ENCODE assay signal across 14 cellular contexts in the genomic region with DNA sequence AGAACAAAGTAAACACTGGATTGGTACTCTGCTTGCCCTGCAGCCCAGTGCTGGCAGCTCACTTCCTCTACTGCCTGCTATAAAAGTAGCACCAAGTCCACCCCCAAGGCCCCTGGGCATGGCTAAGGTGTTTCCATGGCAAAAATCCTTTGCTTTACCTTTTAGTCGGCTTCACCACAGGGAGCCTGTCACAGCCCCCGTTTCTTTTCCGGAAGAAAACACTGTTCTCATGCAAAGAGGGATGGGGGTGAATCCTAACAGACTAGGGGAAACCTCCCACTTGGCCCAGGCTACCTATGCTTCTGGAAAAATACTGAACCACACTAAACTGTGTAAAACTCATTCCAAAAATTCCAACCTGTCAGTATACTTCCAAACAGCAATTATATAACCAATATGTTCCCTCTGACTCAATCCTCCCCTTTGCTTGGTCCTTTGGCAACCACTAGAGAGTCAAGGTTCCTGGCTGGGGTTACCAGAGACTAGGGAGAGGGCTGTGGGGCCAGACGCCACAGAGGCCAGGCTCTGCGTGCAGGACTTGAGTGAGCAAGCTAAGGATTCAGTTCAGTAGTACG. TPM values are rescaled to one million over a fixed set of nuclear protein-coding genes. Genes with fewer than 3 reads are reported as not detected.
A peak's percentile ranks its signal among the peaks of the same experiment; 100 is the strongest.
DNase-seq lines count a peak whose midpoint lies in the region; ATAC-seq and TF ChIP-seq lines count a peak whose summit lies in the region.
"Had no signal": no experiment of that assay in that cellular context is flagged by ENCODE, and none has a peak within 500 bp of the region (broad histone marks: within the 10 kb centered on the region; RNA-seq: fewer than 3 reads in every experiment).

No MANE protein-coding gene starts in this region.

- H3K4me1 Mint-ChIP-seq in activated T-helper 17 cell treated with anti-CD3 and anti-CD28 coated beads, Interleukin-2, amount 50 U/mL, for 72 hours: peaks cover 17% of the 10 kb centered on the region
- H3K4me1 Mint-ChIP-seq in activated naive CD4-positive, alpha-beta T cell treated with anti-CD3 and anti-CD28 coated beads, Interleukin-2, amount 10 ng/mL, durations not matched to agents 7 days and 5 days: peaks cover 7% of the 10 kb centered on the region
- H3K4me1 Mint-ChIP-seq: stimulated activated memory B cell treated with anti-CD40 and anti-IgM and Interleukin-4, amounts not matched to agents 10 μg/mL and 1 μg/mL and 100 μg/mL, for 72 hours had no signal

- no peak overlapping the region for H3K4me3 ChIP-seq in heart right ventricle
- no peak overlapping the region for H3K4me3 ChIP-seq in trophoblast cell (ENCODE audit: low read depth, low read length)

- no peak overlapping the region for H2BK5ac ChIP-seq in trophoblast cell (ENCODE audit: low read depth, low read length, poor library complexity)

- no peak overlapping the region for H2AK5ac ChIP-seq in trophoblast cell (ENCODE audit: low read length)

- CTCF ChIA-PET in activated naive CD4-positive, alpha-beta T cell treated with anti-CD3 and anti-CD28 coated beads, Interleukin-2, amount 10 ng/mL, durations not matched to agents 7 days and 5 days (lab: Charles Lee): interaction anchor here (0.6 to 1.4 kb wide), 2 partner anchors 11 to 92 kb away, joined by 3 read pairs; no protein-coding TSS in a partner anchor

- peak overlapping the region; percentile 51 for H2BK12ac ChIP-seq in trophoblast cell (ENCODE audit: low read length)

- H3K4ac ChIP-seq in trophoblast cell (ENCODE audit: low read depth, low read length): no peak overlapping the region

- H4K8ac ChIP-seq in trophoblast cell (ENCODE audit: low read depth, low read length): peak overlapping the region; percentile 52

- DNase-seq in GM03348 (ENCODE audit: low spot score) (peak; percentile 41), heart right ventricle (peak in 1 of 2 donors; percentile 37), trophoblast cell (no peak), COLO668 (lab: John Stamatoyannopoulos, UW; ENCODE audit: unreplicated experiment) (no peak), DMS 273 (lab: John Stamatoyannopoulos, UW; ENCODE audit: unreplicated experiment) (no peak)
- DNase-seq in activated naive CD4-positive, alpha-beta T cell treated with anti-CD3 and anti-CD28 coated beads, Interleukin-2, amount 10 ng/mL, durations not matched to agents 7 days and 5 days: no peak
- DNase-seq in activated naive CD4-positive, alpha-beta T cell (lab: John Stamatoyannopoulos, UW): no peak
- DNase-seq: central memory CD4-positive, alpha-beta T cell; Kasumi-1; NCI-H524 treated with DMSO at 0.1 percent for 48 hours; T-helper 1 cell had no signal

- H3K36me3 ChIP-seq in heart right ventricle (peaks cover 0 to 36% (median 8%) of the 10 kb centered on the region in 9 donors), trophoblast cell (ENCODE audit: control insufficient read depth in 1 of 2, insufficient read depth in 2 of 2, low read length in 2 of 2) (peaks cover 4 to 19% of the 10 kb centered on the region in 2 experiments)

- no peaks in the 10 kb centered on the region for H3K79me1 ChIP-seq in trophoblast cell (ENCODE audit: low read length)

- intact Hi-C loops in heart right ventricle (cut with DNase I): loop anchor here in 4 of 10 donors (10.0 kb wide), 2 partner anchors 234 to 244 kb away; no protein-coding TSS in a partner anchor

- H3K27ac Mint-ChIP-seq in activated T-helper 17 cell treated with anti-CD3 and anti-CD28 coated beads, Interleukin-2, amount 50 U/mL, for 72 hours: peak overlapping the region; percentile 20
- no peak overlapping the region for H3K27ac Mint-ChIP-seq in activated naive CD4-positive, alpha-beta T cell treated with anti-CD3 and anti-CD28 coated beads, Interleukin-2, amount 10 ng/mL, durations not matched to agents 7 days and 5 days
- H3K27ac Mint-ChIP-seq: CD8-positive, alpha-beta T cell; stimulated activated memory B cell treated with anti-CD40 and anti-IgM and Interleukin-4, amounts not matched to agents 10 μg/mL and 1 μg/mL and 100 μg/mL, for 72 hours had no signal

- H3K14ac ChIP-seq in trophoblast cell (ENCODE audit: low read length): peak overlapping the region; percentile 65

- H3K23ac ChIP-seq in trophoblast cell (ENCODE audit: low read length): no peak overlapping the region

- peaks cover 96% of the 10 kb centered on the region for H3K36me3 Mint-ChIP-seq in activated T-helper 17 cell treated with anti-CD3 and anti-CD28 coated beads, Interleukin-2, amount 50 U/mL, for 72 hours (ENCODE audit: low read depth)
- H3K36me3 Mint-ChIP-seq in activated naive CD4-positive, alpha-beta T cell treated with anti-CD3 and anti-CD28 coated beads, Interleukin-2, amount 10 ng/mL, durations not matched to agents 7 days and 5 days: peaks cover 56% of the 10 kb centered on the region

- H3K4me2 ChIP-seq in trophoblast cell (ENCODE audit: low read length): no peak overlapping the region

- no peak overlapping the region for H2AFZ ChIP-seq in trophoblast cell (ENCODE audit: insufficient read depth, low read length, poor library complexity)

- no peaks in the 10 kb centered on the region for H3K79me2 ChIP-seq in trophoblast cell (ENCODE audit: control insufficient read depth, insufficient read depth, low read length, poor library complexity)

- TF ChIP-seq CTCF in heart right ventricle (IDR thresholded peaks at IDR 0.05): no peak

- 51 to 68% methylated on average over 6 of the region's 6 CpGs for WGBS in heart right ventricle, 2 donors
- WGBS in trophoblast cell (ENCODE audit: extremely low coverage, insufficient coverage, insufficient read length): no CpG with 5 or more reads among the region's 6 CpGs

- H3K27me3 Mint-ChIP-seq in activated T-helper 17 cell treated with anti-CD3 and anti-CD28 coated beads, Interleukin-2, amount 50 U/mL, for 72 hours: no peaks in the 10 kb centered on the region
- no peaks in the 10 kb centered on the region for H3K27me3 Mint-ChIP-seq in activated naive CD4-positive, alpha-beta T cell treated with anti-CD3 and anti-CD28 coated beads, Interleukin-2, amount 10 ng/mL, durations not matched to agents 7 days and 5 days
- H3K27me3 Mint-ChIP-seq: stimulated activated memory B cell treated with anti-CD40 and anti-IgM and Interleukin-4, amounts not matched to agents 10 μg/mL and 1 μg/mL and 100 μg/mL, for 72 hours had no signal

- peak overlapping the region; percentile 54 for H4K12ac ChIP-seq in trophoblast cell (ENCODE audit: low read depth, low read length)

- H3K27me3 ChIP-seq in heart right ventricle: no peaks in the 10 kb centered on the region
- no peaks in the 10 kb centered on the region for H3K27me3 ChIP-seq in trophoblast cell (ENCODE audit: insufficient read depth, low read length)

- no peaks in the 10 kb centered on the region for H3K9me3 Mint-ChIP-seq in activated T-helper 17 cell treated with anti-CD3 and anti-CD28 coated beads, Interleukin-2, amount 50 U/mL, for 72 hours
- H3K9me3 Mint-ChIP-seq in activated naive CD4-positive, alpha-beta T cell treated with anti-CD3 and anti-CD28 coated beads, Interleukin-2, amount 10 ng/mL, durations not matched to agents 7 days and 5 days: no peaks in the 10 kb centered on the region
- H3K9me3 Mint-ChIP-seq: CD8-positive, alpha-beta T cell; stimulated activated memory B cell treated with anti-CD40 and anti-IgM and Interleukin-4, amounts not matched to agents 10 μg/mL and 1 μg/mL and 100 μg/mL, for 72 hours had no signal

- peaks cover 0 to 38% (median 19%) of the 10 kb centered on the region in 9 donors for H3K4me1 ChIP-seq in heart right ventricle
- H3K4me1 ChIP-seq in trophoblast cell (ENCODE audit: control insufficient read depth in 1 of 2, insufficient read depth in 2 of 2, low read length in 2 of 2): peaks cover 15 to 22% of the 10 kb centered on the region in 2 experiments

- no peaks in the 10 kb centered on the region for H3K9me3 ChIP-seq in heart right ventricle
- peaks cover under 1% of the 10 kb centered on the region for H3K9me3 ChIP-seq in trophoblast cell (ENCODE audit: insufficient read depth, low read depth, low read length)

- H3K9ac ChIP-seq in trophoblast cell (ENCODE audit: low read length): no peak overlapping the region

- peak overlapping the region in 8 of 10 donors; percentile 15 to 57 (median 40) for H3K27ac ChIP-seq in heart right ventricle
- peak overlapping the region; percentile 4 for H3K27ac ChIP-seq in trophoblast cell (ENCODE audit: low read depth, low read length)

- peak overlapping the region; percentile 38 for H4K91ac ChIP-seq in trophoblast cell (ENCODE audit: low read depth, low read length)

- ATAC-seq in activated T-helper 17 cell treated with anti-CD3 and anti-CD28 coated beads, Interleukin-2, amount 50 U/mL, for 72 hours (replicated peaks): no peak
- peak; percentile 40 to 85 (median 56) for ATAC-seq in heart right ventricle
- ATAC-seq: CD8-positive, alpha-beta T cell; stimulated activated memory B cell treated with anti-CD40 and anti-IgM and Interleukin-4, amounts not matched to agents 10 μg/mL and 1 μg/mL and 100 μg/mL, for 72 hours had no signal

- peak overlapping the region; percentile 34 for H2BK120ac ChIP-seq in trophoblast cell (ENCODE audit: insufficient read depth, low read length, poor library complexity)

- no peak overlapping the region for H3K18ac ChIP-seq in trophoblast cell (ENCODE audit: low read length)

- H3K4me3 Mint-ChIP-seq in activated T-helper 17 cell treated with anti-CD3 and anti-CD28 coated beads, Interleukin-2, amount 50 U/mL, for 72 hours: no peak overlapping the region
- no peak overlapping the region for H3K4me3 Mint-ChIP-seq in activated naive CD4-positive, alpha-beta T cell treated with anti-CD3 and anti-CD28 coated beads, Interleukin-2, amount 10 ng/mL, durations not matched to agents 7 days and 5 days
- H3K4me3 Mint-ChIP-seq: CD8-positive, alpha-beta T cell; stimulated activated memory B cell treated with anti-CD40 and anti-IgM and Interleukin-4, amounts not matched to agents 10 μg/mL and 1 μg/mL and 100 μg/mL, for 72 hours had no signal

RNA-seq across cellular contexts. Expression of a gene that starts 16.1 kb away (rescaled TPM):
- total RNA-seq in activated T-helper 17 cell treated with anti-CD3 and anti-CD28 coated beads, Interleukin-2, amount 50 U/mL, for 72 hours: 10 to 100 TPM; 23.6 to 60.3 TPM
- total RNA-seq in heart right ventricle: 100 to 1,000 TPM in 2 of 10 donors, 10 to 100 TPM in 8; 34.5 to 106 (median 49.2) TPM
- polyA plus RNA-seq in heart right ventricle: 10 to 100 TPM; 21.1 to 50.3 TPM
- polyA plus RNA-seq in trophoblast cell (2013): 32.6 and 33.1 TPM in 2 replicates

RNA-seq across cellular contexts. Expression of a gene that starts 19.2 kb away (rescaled TPM):
- 1 to 10 TPM; 2.2 to 3.9 TPM for total RNA-seq in activated T-helper 17 cell treated with anti-CD3 and anti-CD28 coated beads, Interleukin-2, amount 50 U/mL, for 72 hours
- 10 to 100 TPM in 9 of 10 donors, 1 to 10 TPM in 1; 2.8 to 98.2 (median 29.0) TPM for total RNA-seq in heart right ventricle
- polyA plus RNA-seq in heart right ventricle: 10 to 100 TPM in 1 of 2 donors, 1 to 10 TPM in 1; 4.4 to 18.4 TPM
- polyA plus RNA-seq in trophoblast cell (2013): 1.1 and 1.2 TPM in 2 replicates

RNA-seq across cellular contexts. Expression of a gene that starts 27.3 kb away (rescaled TPM):
- 10 to 100 TPM; 39.3 to 47.0 TPM for total RNA-seq in activated T-helper 17 cell treated with anti-CD3 and anti-CD28 coated beads, Interleukin-2, amount 50 U/mL, for 72 hours
- 100 to 1,000 TPM in 1 of 10 donors, 10 to 100 TPM in 9; 64.6 to 104 (median 74.7) TPM for total RNA-seq in heart right ventricle
- 10 to 100 TPM; 22.5 to 23.1 TPM for polyA plus RNA-seq in heart right ventricle
- 17.7 and 18.1 TPM in 2 replicates for polyA plus RNA-seq in trophoblast cell (2013)
